1 cellular context compared by ENCODE assay signal in the genomic region with DNA sequence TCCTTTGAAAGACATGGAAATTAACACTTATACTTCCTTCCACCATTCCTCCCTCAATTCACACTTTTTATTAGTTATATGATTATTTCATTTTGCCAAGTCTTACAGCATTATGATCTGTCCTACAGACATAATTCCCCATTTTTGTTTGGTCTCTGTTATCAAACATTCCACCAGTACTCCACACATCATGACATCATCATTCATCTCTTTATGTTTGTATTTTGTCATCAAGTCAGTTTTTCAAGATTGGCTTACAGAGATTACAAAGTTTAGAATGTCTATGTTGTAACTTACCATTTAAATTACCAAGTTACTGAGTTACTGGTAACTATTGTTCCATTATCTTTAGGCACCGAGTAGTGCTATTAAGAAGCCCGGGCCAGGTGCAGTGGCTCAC.
A peak's percentile ranks its signal among the peaks of the same experiment; 100 is the strongest.
TF ChIP-seq lines count a peak whose summit lies in the region.

No MANE protein-coding gene starts in this region.

TF ChIP-seq in HepG2, 621 proteins besides CTCF, POLR2A, EP300 and RAD21:
- TF ChIP-seq ZBTB40 (IDR thresholded peaks at IDR 0.05) (no peak), ZBTB40 (CRISPR knock-in tag; IDR thresholded peaks at IDR 0.05) (no peak), ATF7 (IDR thresholded peaks at IDR 0.05) (peak; percentile 90), ATF7 (CRISPR knock-in tag; IDR thresholded peaks at IDR 0.05) (no peak), KDM3A (CRISPR knock-in tag; IDR thresholded peaks at IDR 0.05; ENCODE audit: low read depth) (no peak), CREB1 (IDR thresholded peaks at IDR 0.05) (peak; percentile 70), CREB1 (CRISPR knock-in tag; IDR thresholded peaks at IDR 0.05) (no peak), RFX5 (IDR thresholded peaks at IDR 0.05; ENCODE audit: low read depth, low read length) (no peak), PHB2 (IDR thresholded peaks at IDR 0.05; ENCODE audit: partially characterized antibody) (no peak)
